Comparison of ENCODE assay signal across 8 cellular contexts in genomic region chr13:27271572-27272096, GRCh38. TPM values are rescaled to one million over a fixed set of nuclear protein-coding genes. Genes with fewer than 3 reads are reported as not detected.
A peak's percentile ranks its signal among the peaks of the same experiment; 100 is the strongest.
DNase-seq lines count a peak whose midpoint lies in the region; ATAC-seq, FAIRE-seq and TF ChIP-seq lines count a peak whose summit lies in the region.

No MANE protein-coding gene starts in this region.

- no peak for TF ChIP-seq CTCF in SK-N-SH (IDR thresholded peaks at IDR 0.05)
- TF ChIP-seq CTCF in astrocyte (IDR thresholded peaks at IDR 0.05; ENCODE audit: insufficient read depth, low read depth, low read length), result no peak
- no peak for TF ChIP-seq CTCF in liver (IDR thresholded peaks at IDR 0.05; ENCODE audit: low read depth, low read length, missing input control)

- peak overlapping the region; percentile 95; the same call in 1 of the 2 replicates for H2AFZ ChIP-seq in SK-N-SH (ENCODE audit: low read depth)
- peak overlapping the region; percentile 79 for H2AFZ ChIP-seq in astrocyte (ENCODE audit: low read depth, low read length)

- H3K27ac ChIP-seq in SK-N-SH (ENCODE audit: low read depth in 2 of 2, low read length in 1 of 2) (no peak overlapping the region; a peak in 1 of 4 replicates), astrocyte (ENCODE audit: low read depth, low read length) (no peak overlapping the region), liver (ENCODE audit: low read depth in 1 of 2, low read length in 2 of 2) (peak overlapping the region; percentile 88 to 94), substantia nigra (ENCODE audit: low read depth, low read length, poor library complexity, severe bottlenecking) (peak overlapping the region; percentile 92)

- CTCF ChIA-PET in SK-N-SH (lab: Yijun Ruan, JAX), result interaction anchor here (0.7 to 2.2 kb wide), 12 partner anchors 8 to 325 kb away, joined by 3 to 20 read pairs (median 3); no protein-coding TSS in a partner anchor

- DNase-seq in SK-N-SH (no peak), astrocyte (ENCODE audit: low read depth) (no peak), substantia nigra (lab: John Stamatoyannopoulos, UW) (no peak), NCI-H345 (lab: John Stamatoyannopoulos, UW) (no peak), globus pallidus (ENCODE audit: low spot score) (no peak)

- POLR2A ChIA-PET in SK-N-SH (lab: Yijun Ruan, JAX), result interaction anchor here (1.2 kb wide), 1 partner anchor 16 kb away, joined by 3 read pairs; no protein-coding TSS in a partner anchor

- no peak for FAIRE-seq in astrocyte (lab: Jason Lieb, UNC)

- H3F3A ChIP-seq in SK-N-SH (replicated peaks; ENCODE audit: insufficient read depth), result peaks cover 18% of the 10 kb centered on the region

- no peaks in the 10 kb centered on the region for H3K9me3 ChIP-seq in SK-N-SH
- H3K9me3 ChIP-seq in astrocyte (ENCODE audit: insufficient read depth, low read depth, low read length), result no peaks in the 10 kb centered on the region
- H3K9me3 ChIP-seq in liver (ENCODE audit: control insufficient read depth in 4 of 4, low read length in 3 of 4), result no peaks in the 10 kb centered on the region

- no peak for ATAC-seq in SK-N-SH treated with all-trans-retinoic acid at 6 μM for 48 hours
- ATAC-seq in GM21390 (IDR thresholded peaks at IDR 0.05; ENCODE audit: unreplicated experiment), result no peak

- TF ChIP-seq RAD21 in SK-N-SH (IDR thresholded peaks at IDR 0.05; ENCODE audit: low read length), result no peak
- no peak for TF ChIP-seq RAD21 in liver (IDR thresholded peaks at IDR 0.05)

- no peaks in the 10 kb centered on the region for H3K9me2 ChIP-seq in SK-N-SH

- H3K79me2 ChIP-seq in SK-N-SH (ENCODE audit: insufficient read depth), result no peaks in the 10 kb centered on the region
- no peaks in the 10 kb centered on the region for H3K79me2 ChIP-seq in astrocyte (ENCODE audit: insufficient read depth, low read length)

- no peaks in the 10 kb centered on the region for H3K4me1 Mint-ChIP-seq in astrocyte (ENCODE audit: low read depth, unreplicated experiment)

- H3K36me3 ChIP-seq in SK-N-SH (replicated peaks in 1 of 2; ENCODE audit: control insufficient read depth in 1 of 2, insufficient read depth in 2 of 2, low read length in 1 of 2), result no peaks in the 10 kb centered on the region
- H3K36me3 ChIP-seq in astrocyte (ENCODE audit: insufficient read depth, low read length), result no peaks in the 10 kb centered on the region
- H3K36me3 ChIP-seq in liver (ENCODE audit: control insufficient read depth in 4 of 4, insufficient read depth in 3 of 4, low read depth in 1 of 4, low read length in 3 of 4), result no peaks in the 10 kb centered on the region

- no peak for TF ChIP-seq EP300 in SK-N-SH (IDR thresholded peaks at IDR 0.05; ENCODE audit: borderline replicate concordance in 1 of 2, low read depth in 1 of 2, low read length in 1 of 2)

- H3K4me3 Mint-ChIP-seq in astrocyte (ENCODE audit: unreplicated experiment), result peak overlapping the region; percentile 67

- 91% methylated on average over 15 of the region's 15 CpGs for WGBS in SK-N-SH (ENCODE audit: low lambda C conversion rate)
- WGBS in liver, result 41% methylated on average over 15 of the region's 15 CpGs

- H3K4me2 ChIP-seq in SK-N-SH (peak overlapping the region; percentile 95), astrocyte (ENCODE audit: low read length) (peak overlapping the region; percentile 87)

- no peaks in the 10 kb centered on the region for H3K9me3 Mint-ChIP-seq in astrocyte (ENCODE audit: unreplicated experiment)

- H3K27me3 ChIP-seq in SK-N-SH (ENCODE audit: insufficient read depth) (no peaks in the 10 kb centered on the region), astrocyte (ENCODE audit: insufficient read depth, low read length) (no peaks in the 10 kb centered on the region), liver (ENCODE audit: control insufficient read depth in 4 of 4, insufficient read depth in 4 of 4, low read length in 3 of 4) (no peaks in the 10 kb centered on the region)

- H3K4me1 ChIP-seq in SK-N-SH (ENCODE audit: control insufficient read depth in 1 of 2, insufficient read depth in 2 of 2, low read depth in 1 of 2, low read length in 1 of 2) (peaks cover 6 to 19% of the 10 kb centered on the region in 2 experiments; a peak in 2 of 4 replicates), astrocyte (ENCODE audit: insufficient read depth, low read length) (peaks cover 12% of the 10 kb centered on the region), liver (ENCODE audit: control insufficient read depth in 4 of 4, insufficient read depth in 4 of 4, low read length in 3 of 4) (peaks cover 3 to 20% (median 7%) of the 10 kb centered on the region in 4 donors)

- no peak overlapping the region for H3K27ac Mint-ChIP-seq in astrocyte (ENCODE audit: unreplicated experiment)

- H3K9ac ChIP-seq in SK-N-SH, result no peak overlapping the region
- H3K9ac ChIP-seq in astrocyte (ENCODE audit: low read length), result peak overlapping the region; percentile 70
- H3K9ac ChIP-seq in liver (ENCODE audit: low read depth in 1 of 2, low read length in 2 of 2), result peak overlapping the region; percentile 39 to 63

- peaks cover 2% of the 10 kb centered on the region for H3K36me3 Mint-ChIP-seq in astrocyte (ENCODE audit: low read depth, unreplicated experiment)

- peaks cover 25% of the 10 kb centered on the region for H3K27me3 Mint-ChIP-seq in astrocyte (ENCODE audit: low read depth, unreplicated experiment)

- peak overlapping the region; percentile 80 to 84; a peak in 3 of 4 replicates for H3K4me3 ChIP-seq in SK-N-SH (ENCODE audit: low read depth in 2 of 2, low read length in 1 of 2)
- H3K4me3 ChIP-seq in astrocyte (ENCODE audit: insufficient read depth, low read depth, low read length), result peak overlapping the region; percentile 62
- H3K4me3 ChIP-seq in liver (ENCODE audit: low read depth in 1 of 3, low read length in 3 of 3), result peak overlapping the region; percentile 65 to 88 (median 75)

- no peaks in the 10 kb centered on the region for H4K20me1 ChIP-seq in SK-N-SH (ENCODE audit: insufficient read depth)
- peaks cover 4% of the 10 kb centered on the region for H4K20me1 ChIP-seq in astrocyte (ENCODE audit: insufficient read depth, low read length)

TF ChIP-seq in SK-N-SH, 30 proteins besides CTCF, POLR2A, EP300 and RAD21:
- TF ChIP-seq CHD2 (IDR thresholded peaks at IDR 0.05; ENCODE audit: low read length, partially characterized antibody) (no peak), GATA2 (CRISPR knock-in tag; IDR thresholded peaks at IDR 0.05) (no peak), RXRA (IDR thresholded peaks at IDR 0.05; ENCODE audit: borderline replicate concordance, low read depth) (no peak), EZH2phosphoT487 (IDR thresholded peaks at IDR 0.05; ENCODE audit: borderline replicate concordance, low read depth) (no peak)
TF ChIP-seq in SK-N-SH: peak in this region for 0.

TF ChIP-seq in SK-N-SH treated with all-trans-retinoic acid at 6 μM for 48 hours, 23 proteins besides CTCF, POLR2A, EP300 and RAD21:
- no peak for TF ChIP-seq ZC3H10 (CRISPR knock-in tag; IDR thresholded peaks at IDR 0.05)
- TF ChIP-seq ZFP3 (CRISPR knock-in tag; IDR thresholded peaks at IDR 0.05), result no peak
- no peak for TF ChIP-seq PPARA (CRISPR knock-in tag; IDR thresholded peaks at IDR 0.05; ENCODE audit: borderline replicate concordance)
- no peak for TF ChIP-seq TOX (CRISPR knock-in tag; IDR thresholded peaks at IDR 0.05; ENCODE audit: borderline replicate concordance)
- no peak for TF ChIP-seq ZNF70 (CRISPR knock-in tag; IDR thresholded peaks at IDR 0.05)
- no peak for TF ChIP-seq ISL1 (CRISPR knock-in tag; IDR thresholded peaks at IDR 0.05)
- TF ChIP-seq OSR1 (CRISPR knock-in tag; IDR thresholded peaks at IDR 0.05), result no peak
- TF ChIP-seq BACH2 (CRISPR knock-in tag; IDR thresholded peaks at IDR 0.05; ENCODE audit: borderline replicate concordance), result no peak
- TF ChIP-seq ESRRG (CRISPR knock-in tag; IDR thresholded peaks at IDR 0.05), result no peak
- TF ChIP-seq TCF4 (CRISPR knock-in tag; IDR thresholded peaks at IDR 0.05; ENCODE audit: borderline replicate concordance), result no peak
- no peak for TF ChIP-seq GLIS3 (CRISPR knock-in tag; IDR thresholded peaks at IDR 0.05)
- no peak for TF ChIP-seq ARNTL (CRISPR knock-in tag; IDR thresholded peaks at IDR 0.05; ENCODE audit: borderline replicate concordance, low read depth)
- TF ChIP-seq ZNF8 (CRISPR knock-in tag; IDR thresholded peaks at IDR 0.05), result no peak

TF ChIP-seq in liver, 16 proteins besides CTCF, POLR2A, EP300 and RAD21 (continues in another document):
- TF ChIP-seq, protein P1, sequence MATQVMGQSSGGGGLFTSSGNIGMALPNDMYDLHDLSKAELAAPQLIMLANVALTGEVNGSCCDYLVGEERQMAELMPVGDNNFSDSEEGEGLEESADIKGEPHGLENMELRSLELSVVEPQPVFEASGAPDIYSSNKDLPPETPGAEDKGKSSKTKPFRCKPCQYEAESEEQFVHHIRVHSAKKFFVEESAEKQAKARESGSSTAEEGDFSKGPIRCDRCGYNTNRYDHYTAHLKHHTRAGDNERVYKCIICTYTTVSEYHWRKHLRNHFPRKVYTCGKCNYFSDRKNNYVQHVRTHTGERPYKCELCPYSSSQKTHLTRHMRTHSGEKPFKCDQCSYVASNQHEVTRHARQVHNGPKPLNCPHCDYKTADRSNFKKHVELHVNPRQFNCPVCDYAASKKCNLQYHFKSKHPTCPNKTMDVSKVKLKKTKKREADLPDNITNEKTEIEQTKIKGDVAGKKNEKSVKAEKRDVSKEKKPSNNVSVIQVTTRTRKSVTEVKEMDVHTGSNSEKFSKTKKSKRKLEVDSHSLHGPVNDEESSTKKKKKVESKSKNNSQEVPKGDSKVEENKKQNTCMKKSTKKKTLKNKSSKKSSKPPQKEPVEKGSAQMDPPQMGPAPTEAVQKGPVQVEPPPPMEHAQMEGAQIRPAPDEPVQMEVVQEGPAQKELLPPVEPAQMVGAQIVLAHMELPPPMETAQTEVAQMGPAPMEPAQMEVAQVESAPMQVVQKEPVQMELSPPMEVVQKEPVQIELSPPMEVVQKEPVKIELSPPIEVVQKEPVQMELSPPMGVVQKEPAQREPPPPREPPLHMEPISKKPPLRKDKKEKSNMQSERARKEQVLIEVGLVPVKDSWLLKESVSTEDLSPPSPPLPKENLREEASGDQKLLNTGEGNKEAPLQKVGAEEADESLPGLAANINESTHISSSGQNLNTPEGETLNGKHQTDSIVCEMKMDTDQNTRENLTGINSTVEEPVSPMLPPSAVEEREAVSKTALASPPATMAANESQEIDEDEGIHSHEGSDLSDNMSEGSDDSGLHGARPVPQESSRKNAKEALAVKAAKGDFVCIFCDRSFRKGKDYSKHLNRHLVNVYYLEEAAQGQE (IDR thresholded peaks at IDR 0.05), result no peak
- TF ChIP-seq FOXA2 (IDR thresholded peaks at IDR 0.05) (no peak), EGR1 (IDR thresholded peaks at IDR 0.05; ENCODE audit: low read depth in 2 of 2) (no peak)

RNA-seq across cellular contexts. Expression of gene RASL11A, which starts 1.0 kb away (rescaled TPM):
- polyA plus RNA-seq in SK-N-SH (2012; rRNA removed) (1.2 and 2.7 TPM in 2 replicates), liver (1 to 10 TPM; 2.5 to 5.6 TPM)
- 1.2 and 1.6 TPM in 2 replicates for polyA plus RNA-seq in SK-N-SH (2012; cell fraction: cytosol; rRNA removed)
- 1.9 and 2.0 TPM in 2 replicates for polyA plus RNA-seq in SK-N-SH (2012; cell fraction: nucleus; rRNA removed)
- total RNA-seq in astrocyte (0.79 and 2.2 TPM in 2 replicates), liver (1 to 10 TPM; 2.7 to 5.3 TPM)

RNA-seq across cellular contexts. Expression of gene RPL21, which starts 20.3 kb away (rescaled TPM):
- 1,261 and 1,610 TPM in 2 replicates for polyA plus RNA-seq in SK-N-SH (2012; rRNA removed)
- polyA plus RNA-seq in SK-N-SH (2012; cell fraction: cytosol; rRNA removed), result 2,029 and 2,591 TPM in 2 replicates
- polyA plus RNA-seq in SK-N-SH (2012; cell fraction: nucleus; rRNA removed), result 305 and 380 TPM in 2 replicates
- 622 and 728 TPM in 2 replicates for total RNA-seq in astrocyte
- total RNA-seq in liver, result 100 to 1,000 TPM; 206 to 626 TPM
- polyA plus RNA-seq in liver, result 100 to 1,000 TPM; 257 to 648 TPM

Comparison
In these comparisons a context has a peak if more than half of its experiments do, and no peak if none do; other contexts are left out.
1. H3K27ac ChIP-seq: peak in liver (2 of 2) and substantia nigra (single experiment); none in SK-N-SH (0 of 2) and astrocyte (single experiment).
2. Peak in every context shown above with its lines, with median percentiles within 50 percentile points of each other: H3K4me3 ChIP-seq.